ENCODE assay signal across 8 cellular contexts in the genomic region with DNA sequence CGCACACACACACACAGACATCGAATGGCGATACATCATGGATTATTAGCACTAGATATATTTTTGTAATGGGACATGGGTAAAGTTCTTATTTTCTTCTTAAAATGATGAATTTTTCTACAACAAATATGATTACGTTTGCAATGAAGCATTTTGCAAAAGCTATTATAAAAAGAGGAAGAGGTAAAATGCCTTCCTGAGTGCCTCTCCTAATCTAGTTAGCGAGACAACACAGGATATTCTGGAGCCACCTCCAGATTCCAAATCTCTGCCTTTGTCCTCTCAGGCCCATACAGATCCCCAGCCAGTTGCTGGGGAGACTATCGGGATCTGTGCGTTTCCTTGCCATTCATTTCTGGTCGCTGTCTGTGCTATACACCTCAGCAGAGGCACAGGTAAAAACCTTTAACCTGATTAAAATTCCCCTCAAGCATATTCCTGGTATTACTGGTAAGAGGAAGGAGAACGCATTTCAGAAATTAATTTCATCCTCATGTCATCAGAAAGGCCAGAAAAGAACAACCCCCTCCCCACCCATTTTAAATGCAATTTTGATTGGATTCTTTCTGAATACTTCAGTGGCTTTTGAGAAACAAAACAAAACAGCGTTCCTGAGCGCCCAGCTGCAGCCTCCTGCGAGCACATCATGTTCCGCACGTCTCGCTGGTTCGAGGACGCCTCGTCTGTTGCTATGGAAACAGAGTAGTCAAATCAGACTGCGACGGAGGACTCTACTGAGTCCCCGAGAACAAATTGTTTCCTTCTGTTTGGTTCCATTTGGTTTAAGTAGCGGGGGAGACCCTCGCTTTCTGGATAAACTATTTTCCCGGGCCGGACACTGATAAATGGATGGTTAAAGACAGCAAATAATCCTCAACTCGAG.
DNase-seq lines count a peak whose midpoint lies in the region; ATAC-seq, FAIRE-seq and TF ChIP-seq lines count a peak whose summit lies in the region.

No MANE protein-coding gene starts in this region.

- 35% methylated on average over 26 of the region's 26 CpGs; no CpG with 5 or more reads in 1 of the 2 experiments for WGBS in H1 (ENCODE audit: extremely low coverage in 1 of 2, insufficient coverage in 1 of 2, insufficient read length in 1 of 2, insufficient replicate concordance in 2 of 2, low coverage in 1 of 2, low lambda C conversion rate in 2 of 2, missing lambda C conversion rate in 1 of 2), 2 experiments
- WGBS in mesenchymal stem cell, result 14% methylated on average over 23 of the region's 26 CpGs

- peak in 1 of 2 experiments; percentile 63 for DNase-seq in H1 (ENCODE audit: low read depth in 1 of 2, low spot score in 2 of 2)
- DNase-seq in mesenchymal stem cell, result peak; percentile 68
- DNase-seq in stimulated activated naive CD8-positive, alpha-beta T cell treated with anti-CD3 and anti-CD28 coated beads, Interleukin-15, Interleukin-2, amounts not matched to agents 100 U/mL and 50 U/mL, for 24 hours, result peak; percentile 69
- no peak for DNase-seq in H54 (ENCODE audit: insufficient read length, low spot score)
- DNase-seq in NCI-H2196 (lab: John Stamatoyannopoulos, UW; ENCODE audit: unreplicated experiment), result no peak

- H3K36me3 ChIP-seq in H1 (ENCODE audit: control insufficient read depth in 2 of 4, insufficient read depth in 4 of 4, low read length in 3 of 4) (no peaks in the 10 kb centered on the region), mesenchymal stem cell (ENCODE audit: control insufficient read depth in 1 of 2, insufficient read depth in 2 of 2, low read depth in 1 of 2, low read length in 2 of 2) (no peaks in the 10 kb centered on the region)

- TF ChIP-seq CTCF in H1 (IDR thresholded peaks at IDR 0.05; ENCODE audit: control extremely low read depth in 1 of 3, insufficient read depth in 1 of 3, low read depth in 1 of 3, low read length in 3 of 3), result no peak

- H3K4ac ChIP-seq in H1 (replicated peaks; ENCODE audit: insufficient read length, low read depth, low read length), result no peak overlapping the region
- no peak overlapping the region for H3K4ac ChIP-seq in mesenchymal stem cell (ENCODE audit: low read depth in 1 of 2, low read length in 2 of 2)

- H3K79me2 ChIP-seq in H1 (ENCODE audit: control insufficient read depth in 1 of 2, insufficient read depth in 2 of 2, low read length in 2 of 2), result no peaks in the 10 kb centered on the region

- H3K23me2 ChIP-seq in H1 (ENCODE audit: low read depth, low read length), result no peaks in the 10 kb centered on the region

- POLR2A ChIA-PET in H1 (lab: Charles Lee; ENCODE audit: partially characterized antibody), result no interaction called here

- H3K27me3 ChIP-seq in H1 (replicated peaks in 1 of 4; ENCODE audit: control insufficient read depth in 3 of 4, extremely low read depth in 1 of 4, insufficient read depth in 3 of 4, low read length in 3 of 4) (no peaks in the 10 kb centered on the region; a peak in 3 of 7 replicates), mesenchymal stem cell (ENCODE audit: control insufficient read depth in 1 of 2, insufficient read depth in 1 of 2, low read length in 2 of 2) (peaks cover 0 to 9% of the 10 kb centered on the region in 2 experiments)

- H4K91ac ChIP-seq in H1 (replicated peaks; ENCODE audit: insufficient read length, low read length) (no peak overlapping the region), mesenchymal stem cell (ENCODE audit: low read length) (no peak overlapping the region)

- H2BK15ac ChIP-seq in H1 (ENCODE audit: low read length), result no peak overlapping the region
- H2BK15ac ChIP-seq in mesenchymal stem cell (ENCODE audit: low read depth, poor library complexity, severe bottlenecking), result no peak overlapping the region

- H3K4me1 ChIP-seq in H1 (replicated peaks in 1 of 4; ENCODE audit: control insufficient read depth in 3 of 4, insufficient read depth in 4 of 4, low read length in 3 of 4), result peaks cover 0 to 3% (median 0%) of the 10 kb centered on the region in 4 experiments; a peak in 2 of 7 replicates
- H3K4me1 ChIP-seq in mesenchymal stem cell (ENCODE audit: control insufficient read depth, insufficient read depth, low read depth, low read length), result no peaks in the 10 kb centered on the region

- H3K56ac ChIP-seq in H1 (replicated peaks; ENCODE audit: insufficient read length, low read depth, low read length), result no peak overlapping the region

- ATAC-seq in GM18517 (IDR thresholded peaks at IDR 0.05; ENCODE audit: unreplicated experiment) (peak; percentile 79), HG02678 (IDR thresholded peaks at IDR 0.05; ENCODE audit: unreplicated experiment) (peak; percentile 99), SK-N-SH treated with all-trans-retinoic acid at 6 μM for 48 hours (peak; percentile 66)
- peak; percentile 91 for ATAC-seq in stimulated activated naive CD8-positive, alpha-beta T cell treated with anti-CD3 and anti-CD28 coated beads, Interleukin-15, Interleukin-2, amounts not matched to agents 100 U/mL and 50 U/mL, for 24 hours

- TF ChIP-seq EP300 in H1 (IDR thresholded peaks at IDR 0.05; ENCODE audit: borderline replicate concordance in 1 of 2, low read depth in 2 of 2, low read length in 2 of 2), result no peak

- TF ChIP-seq RAD21 in H1 (IDR thresholded peaks at IDR 0.05 in 1 of 2, conservative IDR thresholded peaks at IDR 0.05 in 1 of 2; ENCODE audit: low read depth in 2 of 2, low read length in 2 of 2), result no peak

- H2BK5ac ChIP-seq in H1 (ENCODE audit: low read depth, low read length) (no peak overlapping the region), mesenchymal stem cell (ENCODE audit: low read depth, low read length, poor library complexity, severe bottlenecking) (no peak overlapping the region)

- H3K4me3 ChIP-seq in H1 (ENCODE audit: extremely low read depth in 1 of 4, insufficient read depth in 2 of 4, low read depth in 3 of 4, low read length in 4 of 4), result peak overlapping the region in 3 of 4 experiments; percentile 35 to 54 (median 44); a peak in 7 of 8 replicates
- peak overlapping the region in 1 of 2 experiments; percentile 75 for H3K4me3 ChIP-seq in mesenchymal stem cell (ENCODE audit: insufficient read depth in 1 of 2, low read depth in 1 of 2, low read length in 2 of 2)

- H4K8ac ChIP-seq in H1 (ENCODE audit: extremely low read depth, insufficient read depth, low read length) (no peak overlapping the region), mesenchymal stem cell (ENCODE audit: low read length) (no peak overlapping the region)

- no peak overlapping the region for H3K9ac ChIP-seq in H1 (replicated peaks in 1 of 4; ENCODE audit: extremely low read depth in 1 of 4, low read depth in 3 of 4, low read length in 3 of 4)
- H3K9ac ChIP-seq in mesenchymal stem cell (ENCODE audit: low read length), result peak overlapping the region; percentile 85

- no peak overlapping the region for H3K18ac ChIP-seq in H1 (ENCODE audit: extremely low read depth, low read length)
- H3K18ac ChIP-seq in mesenchymal stem cell (ENCODE audit: low read depth in 1 of 2, low read length in 2 of 2), result no peak overlapping the region

- FAIRE-seq in H1 (lab: Jason Lieb, UNC) (peak; percentile 69), H54 (lab: Jason Lieb, UNC) (no peak)

- H2BK12ac ChIP-seq in H1 (ENCODE audit: low read depth, low read length), result no peak overlapping the region
- peak overlapping the region in 1 of 2 experiments; percentile 63 for H2BK12ac ChIP-seq in mesenchymal stem cell (ENCODE audit: low read length in 2 of 2)

- H4K5ac ChIP-seq in H1 (ENCODE audit: insufficient read length, low read depth, low read length), result no peak overlapping the region

- H2AFZ ChIP-seq in H1 (ENCODE audit: low read length) (peak overlapping the region; percentile 45), mesenchymal stem cell (ENCODE audit: low read depth, low read length) (no peak overlapping the region)

- H3K9me3 ChIP-seq in H1 (ENCODE audit: insufficient read depth in 2 of 2, low read depth in 1 of 2, low read length in 1 of 2), result no peaks in the 10 kb centered on the region
- no peaks in the 10 kb centered on the region for H3K9me3 ChIP-seq in mesenchymal stem cell (ENCODE audit: control insufficient read depth, low read length)

- H3K14ac ChIP-seq in H1 (ENCODE audit: insufficient read length), result no peak overlapping the region
- no peak overlapping the region for H3K14ac ChIP-seq in mesenchymal stem cell (ENCODE audit: low read length in 2 of 2)

- peak overlapping the region; percentile 24 to 67 for H3K4me2 ChIP-seq in H1 (ENCODE audit: insufficient read depth in 1 of 2, low read depth in 2 of 2, low read length in 2 of 2)
- no peak overlapping the region for H3K4me2 ChIP-seq in mesenchymal stem cell (ENCODE audit: low read length, poor library complexity, severe bottlenecking)

- H3K79me1 ChIP-seq in H1 (ENCODE audit: low read depth, low read length) (no peaks in the 10 kb centered on the region), mesenchymal stem cell (replicated peaks; ENCODE audit: low read length, poor library complexity, severe bottlenecking) (no peaks in the 10 kb centered on the region)

- H3K23ac ChIP-seq in H1 (ENCODE audit: insufficient read length), result no peak overlapping the region
- H3K23ac ChIP-seq in mesenchymal stem cell (ENCODE audit: low read length in 2 of 2), result no peak overlapping the region

- H4K20me1 ChIP-seq in H1 (replicated peaks in 1 of 2; ENCODE audit: control insufficient read depth in 1 of 2, insufficient read depth in 2 of 2, low read length in 2 of 2), result no peaks in the 10 kb centered on the region

- no peak overlapping the region for H2BK20ac ChIP-seq in H1 (ENCODE audit: low read length)

- H2AK5ac ChIP-seq in H1 (ENCODE audit: low read depth, low read length), result no peak overlapping the region
- H2AK5ac ChIP-seq in mesenchymal stem cell (ENCODE audit: low read length, severe bottlenecking), result no peak overlapping the region

- no peak overlapping the region for H2BK120ac ChIP-seq in H1 (replicated peaks; ENCODE audit: low read depth, low read length)
- H2BK120ac ChIP-seq in mesenchymal stem cell (ENCODE audit: low read depth, low read length), result no peak overlapping the region

- CTCF ChIA-PET in H1 (lab: Charles Lee; ENCODE audit: partially characterized antibody), result interaction anchor here (0.7 to 1.9 kb wide), 3 partner anchors 10 to 292 kb away, joined by 3 to 4 read pairs (median 3); no protein-coding TSS in a partner anchor

- no peak overlapping the region for H3K27ac ChIP-seq in H1 (ENCODE audit: low read depth, low read length)
- H3K27ac ChIP-seq in mesenchymal stem cell (ENCODE audit: low read length, poor library complexity, severe bottlenecking), result no peak overlapping the region

- no peak for TF ChIP-seq POLR2A in H1 (IDR thresholded peaks at IDR 0.05; ENCODE audit: control extremely low read depth in 1 of 2, low read depth in 2 of 2, low read length in 2 of 2)
- TF ChIP-seq POLR2A in H54 (IDR thresholded peaks at IDR 0.05; ENCODE audit: low read depth, low read length), result no peak

TF ChIP-seq in H1, 55 proteins besides CTCF, POLR2A, EP300 and RAD21 (continues in another document):
- TF ChIP-seq SP4 (IDR thresholded peaks at IDR 0.05; ENCODE audit: low read length), result no peak
- TF ChIP-seq GTF2F1 (IDR thresholded peaks at IDR 0.05; ENCODE audit: borderline replicate concordance, low read depth, low read length), result no peak
- no peak for TF ChIP-seq E2F6 (IDR thresholded peaks at IDR 0.05)

Comparison
In these comparisons a context has a peak if more than half of its experiments do, and no peak if none do; other contexts are left out.
1. DNase-seq: peak in mesenchymal stem cell (single experiment) and stimulated activated naive CD8-positive, alpha-beta T cell treated with anti-CD3 and anti-CD28 coated beads, Interleukin-15, Interleukin-2, amounts not matched to agents 100 U/mL and 50 U/mL, for 24 hours (single experiment); none in H54 (single experiment) and NCI-H2196 (single experiment).
2. Peak in every context shown above with its lines, with median percentiles within 50 percentile points of each other: ATAC-seq.